Comparison of ENCODE assay signal across 12 cellular contexts in the genomic region with DNA sequence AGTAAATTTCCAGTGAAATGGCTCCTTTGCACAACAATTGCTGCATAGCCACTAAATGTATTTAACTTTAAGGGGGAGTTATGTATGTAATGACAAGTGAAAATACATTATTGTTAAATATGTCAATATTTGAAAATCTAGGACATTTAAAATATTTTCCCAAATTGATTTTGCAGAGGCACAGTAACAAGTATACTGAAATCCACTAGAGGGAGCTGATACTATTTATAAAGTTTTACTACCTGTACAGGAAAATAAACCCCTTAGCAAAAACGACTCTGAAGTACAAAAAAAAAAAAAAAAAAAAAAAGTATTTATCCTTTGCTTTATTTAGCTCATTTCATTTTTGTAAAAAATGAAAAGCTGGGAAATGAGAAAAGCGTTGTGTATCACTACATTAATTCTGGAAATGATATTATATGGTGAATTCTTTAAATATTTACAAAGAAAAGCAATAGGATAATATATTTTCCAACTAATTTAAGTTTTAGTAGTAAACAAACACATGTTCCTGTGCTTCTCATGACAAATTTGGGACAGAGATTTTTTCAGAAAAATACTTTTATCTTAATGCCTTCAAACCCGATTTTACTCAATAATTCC.
DNase-seq lines count a peak whose midpoint lies in the region; TF ChIP-seq lines count a peak whose summit lies in the region.
"Had no signal": no experiment of that assay in that cellular context is flagged by ENCODE, and none has a peak within 500 bp of the region (broad histone marks: within the 10 kb centered on the region; RNA-seq: fewer than 3 reads in every experiment).

No MANE protein-coding gene starts in this region.

- CTCF ChIA-PET in mammary epithelial cell (lab: Charles Lee; ENCODE audit: low non-redundant PET) = no interaction called here

- peak; percentile 0 for DNase-seq in NCI-H2171 treated with DMSO at 0.1 percent for 48 hours (lab: John Stamatoyannopoulos, UW)
- DNase-seq in NCI-H2171 (lab: John Stamatoyannopoulos, UW) = no peak
- no peak for DNase-seq in LNCaP clone FGC (ENCODE audit: low read depth)
- no peak for DNase-seq in mammary epithelial cell
- DNase-seq in pons (ENCODE audit: low spot score) = peak; percentile 1
- DNase-seq in spleen = no peak
- no peak for DNase-seq in NCI-H146 (lab: John Stamatoyannopoulos, UW)
- DNase-seq in stimulated activated CD4-positive, alpha-beta T cell treated with anti-CD3 and anti-CD28 coated beads, Interleukin-4, amount 100 ng/mL, for 4 hours = no peak
- DNase-seq: activated T-cell treated with anti-CD3 and anti-CD28 coated beads, Interleukin-2, amount 50 U/mL, for 72 hours; stimulated activated CD4-positive, alpha-beta T cell treated with anti-CD3 and anti-CD28 coated beads, Interleukin-2, amount 100 ng/mL, for 24 hours had no signal

- no peaks in the 10 kb centered on the region for H3K4me1 ChIP-seq in mammary epithelial cell (ENCODE audit: insufficient read depth, low read length)
- H3K4me1 ChIP-seq in spleen = no peaks in the 10 kb centered on the region
- H3K4me1 ChIP-seq: tibial nerve had no signal

- no peak for TF ChIP-seq POLR2A in spleen (IDR thresholded peaks at IDR 0.05)

- intact Hi-C loops in mammary epithelial cell (cut with micrococcal nuclease) (no loop called here), spleen (cut with DNase I; ENCODE audit: low total_unique reads) (no loop called here)

- H2AFZ ChIP-seq in mammary epithelial cell (ENCODE audit: low read depth, low read length) = no peak overlapping the region

- H3K9me3 ChIP-seq in mammary epithelial cell (replicated peaks; ENCODE audit: insufficient read depth, low read length) (no peaks in the 10 kb centered on the region), spleen (no peaks in the 10 kb centered on the region)
- H3K9me3 ChIP-seq: tibial nerve had no signal

- no peak overlapping the region for H3K9ac ChIP-seq in mammary epithelial cell (ENCODE audit: insufficient read depth, low read length)

- WGBS in mammary epithelial cell (ENCODE audit: low coverage, missing lambda C conversion rate) = 71% methylated on average over 2 of the region's 3 CpGs
- 33 to 52% (median 37%) methylated on average over 3 of the region's 3 CpGs for WGBS in spleen, 5 donors

- no peaks in the 10 kb centered on the region for H3K27me3 ChIP-seq in mammary epithelial cell (ENCODE audit: insufficient read depth, low read length)
- peaks cover 0 to 7% (median 0%) of the 10 kb centered on the region in 7 donors for H3K27me3 ChIP-seq in spleen (replicated peaks in 1 of 7)
- H3K27me3 ChIP-seq: tibial nerve had no signal

- in situ Hi-C loops in mammary epithelial cell (cut with MboI; ENCODE audit: low sequenced_read_pairs in 2 of 2) = no loop called here

- dilution Hi-C loops in mammary epithelial cell (cut with HindIII; ENCODE audit: low sequenced_read_pairs) = no loop called here

- H3K4me3 ChIP-seq in LNCaP clone FGC (ENCODE audit: low read depth, low read length) = no peak overlapping the region
- H3K4me3 ChIP-seq in mammary epithelial cell (replicated peaks in 1 of 3; ENCODE audit: insufficient read depth in 1 of 3, low read depth in 2 of 3, low read length in 3 of 3) = no peak overlapping the region
- H3K4me3 ChIP-seq in spleen = no peak overlapping the region
- H3K4me3 ChIP-seq: tibial nerve had no signal

- no peaks in the 10 kb centered on the region for H4K20me1 ChIP-seq in mammary epithelial cell (ENCODE audit: insufficient read depth, low read length)

- H3K79me2 ChIP-seq in mammary epithelial cell (ENCODE audit: insufficient read depth, low read length) = no peaks in the 10 kb centered on the region

- no TSS peak for BruUV-seq in mammary epithelial cell (replicated peaks; lab: Mats Ljungman, UMichigan)

- TF ChIP-seq CTCF in LNCaP clone FGC (IDR thresholded peaks at IDR 0.05; ENCODE audit: control insufficient read depth, extremely low read depth, insufficient read depth) = 0 out of 2 replicates have a peak, but pooled peaks have one; percentile 20
- TF ChIP-seq CTCF in mammary epithelial cell (conservative IDR thresholded peaks at IDR 0.05 in 1 of 2, IDR thresholded peaks at IDR 0.05 in 1 of 2; ENCODE audit: extremely low read depth in 1 of 2, insufficient read depth in 1 of 2, low read depth in 1 of 2, low read length in 2 of 2) = peak; percentile 42 to 44
- peak in 1 of 11 experiments; percentile 7 for TF ChIP-seq CTCF in spleen (IDR thresholded peaks at IDR 0.05 in 8 of 11, conservative IDR thresholded peaks at IDR 0.05 in 3 of 11)

- H3K27ac ChIP-seq in mammary epithelial cell (ENCODE audit: insufficient read depth, low read depth, low read length) (no peak overlapping the region), spleen (no peak overlapping the region)
- H3K27ac ChIP-seq: epithelial cell of prostate, tibial nerve had no signal

- H3K4me2 ChIP-seq in mammary epithelial cell (ENCODE audit: insufficient read depth, low read depth, low read length) = no peak overlapping the region

- no peaks in the 10 kb centered on the region for H3K36me3 ChIP-seq in mammary epithelial cell (ENCODE audit: insufficient read depth, low read length)
- H3K36me3 ChIP-seq in spleen = no peaks in the 10 kb centered on the region
- H3K36me3 ChIP-seq: tibial nerve had no signal

Comparison
In these comparisons a context has a peak if more than half of its experiments do, and no peak if none do; other contexts are left out.
1. DNase-seq: peak in NCI-H2171 treated with DMSO at 0.1 percent for 48 hours (single experiment) and pons (single experiment); none in NCI-H2171 (single experiment), LNCaP clone FGC (single experiment), mammary epithelial cell (single experiment), spleen (single experiment), NCI-H146 (single experiment) and stimulated activated CD4-positive, alpha-beta T cell treated with anti-CD3 and anti-CD28 coated beads, Interleukin-4, amount 100 ng/mL, for 4 hours (0 of 2).